ENCODE assay signal across 1 cellular context in genomic region chr3:48077835-48078234, GRCh38.
TF ChIP-seq lines count a peak whose summit lies in the region.

No MANE protein-coding gene starts in this region.

TF ChIP-seq in GM12878, 131 proteins besides CTCF, POLR2A, EP300 and RAD21 (continued from another document):
- TF ChIP-seq MLLT1 (IDR thresholded peaks at IDR 0.05) (no peak), HSF1 (IDR thresholded peaks at IDR 0.05; ENCODE audit: low read depth, low read length) (no peak), IRF4 (IDR thresholded peaks at IDR 0.05; ENCODE audit: low read depth, low read length) (no peak), CHD2 (IDR thresholded peaks at IDR 0.05; ENCODE audit: borderline replicate concordance, low read depth, low read length) (no peak), BCLAF1 (IDR thresholded peaks at IDR 0.05) (no peak), NR2C2 (IDR thresholded peaks at IDR 0.05; ENCODE audit: borderline replicate concordance, control insufficient read depth, insufficient read length, low read depth) (no peak), CBX5 (IDR thresholded peaks at IDR 0.05; ENCODE audit: low read depth) (no peak), MTA2 (IDR thresholded peaks at IDR 0.05; ENCODE audit: low read depth) (no peak), FOXM1 (IDR thresholded peaks at IDR 0.05; ENCODE audit: low read depth, low read length) (no peak), ZSCAN29 (IDR thresholded peaks at IDR 0.05) (no peak), TCF3 (IDR thresholded peaks at IDR 0.05; ENCODE audit: borderline replicate concordance, insufficient read depth, low read depth, low read length) (no peak), CBFB (IDR thresholded peaks at IDR 0.05; ENCODE audit: low read depth) (no peak), TBL1XR1 (IDR thresholded peaks at IDR 0.05; ENCODE audit: low read depth, low read length) (no peak)
